ENCODE assay signal across 9 cellular contexts in the genomic region with DNA sequence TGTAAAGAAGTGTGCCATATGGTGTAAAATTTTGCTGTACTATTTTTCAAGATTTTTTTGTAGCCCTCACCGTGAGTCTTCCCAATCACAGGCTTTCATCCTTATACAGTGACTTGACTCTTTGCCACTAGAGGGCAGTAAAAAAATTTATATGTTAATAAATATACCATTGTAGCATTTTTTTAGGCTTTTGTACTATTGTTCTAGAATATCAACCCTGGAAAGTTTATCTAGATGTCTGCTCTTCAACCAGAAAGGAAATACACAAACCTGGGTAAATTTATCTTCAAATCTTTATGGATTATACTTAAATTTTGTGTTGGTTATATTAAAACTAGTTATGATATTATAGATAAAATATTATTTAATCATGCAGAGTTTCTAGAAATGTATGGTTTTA.
DNase-seq lines count a peak whose midpoint lies in the region; ATAC-seq and TF ChIP-seq lines count a peak whose summit lies in the region.
"Had no signal": no experiment of that assay in that cellular context is flagged by ENCODE, and none has a peak within 500 bp of the region (broad histone marks: within the 10 kb centered on the region; RNA-seq: fewer than 3 reads in every experiment).

No MANE protein-coding gene starts in this region.

- TF ChIP-seq CTCF in LNCAP (IDR thresholded peaks at IDR 0.05) (peak; percentile 52), RWPE2 (IDR thresholded peaks at IDR 0.05; ENCODE audit: poor library complexity, severe bottlenecking) (peak; percentile 83), fibroblast of lung (conservative IDR thresholded peaks at IDR 0.05 in 1 of 2, IDR thresholded peaks at IDR 0.05 in 1 of 2; ENCODE audit: low read depth in 1 of 2, low read length in 2 of 2) (peak; percentile 43 to 61), retinal pigment epithelial cell (conservative IDR thresholded peaks at IDR 0.05; ENCODE audit: low read depth, low read length) (peak; percentile 62)

- no peaks in the 10 kb centered on the region for H3K27me3 ChIP-seq in RWPE2 (ENCODE audit: insufficient read depth, poor library complexity, severe bottlenecking)
- H3K27me3 ChIP-seq in fibroblast of lung (ENCODE audit: control insufficient read depth, insufficient read depth, low read length): no peaks in the 10 kb centered on the region
- H3K27me3 ChIP-seq: SJCRH30 had no signal

- H3K36me3 ChIP-seq in RWPE2 (ENCODE audit: low read depth): no peaks in the 10 kb centered on the region
- no peaks in the 10 kb centered on the region for H3K36me3 ChIP-seq in fibroblast of lung (ENCODE audit: control insufficient read depth, insufficient read depth, low read length)
- H3K36me3 ChIP-seq: SJCRH30 had no signal

- DNase-seq in DMS 273 treated with DMSO at 0.1 percent for 48 hours (lab: John Stamatoyannopoulos, UW) (peak; percentile 8), RWPE2 (ENCODE audit: low spot score) (no peak), fibroblast of lung (ENCODE audit: low read depth in 2 of 2) (peak; percentile 28 to 73), retinal pigment epithelial cell (ENCODE audit: low read depth) (peak; percentile 3), Ammon's horn (ENCODE audit: low spot score) (no peak)
- no peak for DNase-seq in activated CD4-positive, alpha-beta T cell treated with anti-CD3 and anti-CD28 coated beads for 48 hours

- no peak overlapping the region for H2AFZ ChIP-seq in fibroblast of lung (ENCODE audit: low read length)

- peaks cover 7% of the 10 kb centered on the region for H3K4me1 ChIP-seq in RWPE2 (ENCODE audit: insufficient read depth, poor library complexity, severe bottlenecking)
- no peaks in the 10 kb centered on the region for H3K4me1 ChIP-seq in fibroblast of lung (ENCODE audit: control insufficient read depth, extremely low read depth, insufficient read depth, low read length)
- H3K4me1 ChIP-seq: SJCRH30 had no signal

- H3K4me3 ChIP-seq in RWPE2 (ENCODE audit: severe bottlenecking): no peak overlapping the region
- H3K4me3 ChIP-seq in fibroblast of lung (replicated peaks in 1 of 4; ENCODE audit: control extremely low read depth in 1 of 4, insufficient read depth in 1 of 4, low read depth in 3 of 4, low read length in 4 of 4): no peak overlapping the region
- H3K4me3 ChIP-seq in retinal pigment epithelial cell (ENCODE audit: low read length): no peak overlapping the region
- H3K4me3 ChIP-seq: SJCRH30 had no signal

- H4K20me1 ChIP-seq in fibroblast of lung (ENCODE audit: control insufficient read depth, extremely low read depth, insufficient read depth, low read length): no peaks in the 10 kb centered on the region

- no peaks in the 10 kb centered on the region for H3K79me2 ChIP-seq in fibroblast of lung (ENCODE audit: control insufficient read depth, insufficient read depth, low read length)

- H3K27ac ChIP-seq in RWPE2 (ENCODE audit: poor library complexity, severe bottlenecking) (no peak overlapping the region), fibroblast of lung (ENCODE audit: insufficient read depth, low read length) (no peak overlapping the region)
- H3K27ac ChIP-seq: SJCRH30 had no signal

- no peak overlapping the region for H3K4me2 ChIP-seq in fibroblast of lung (ENCODE audit: extremely low read depth, insufficient read depth, low read length)

- no peak overlapping the region for H3K9ac ChIP-seq in fibroblast of lung (ENCODE audit: insufficient read depth, low read length)

- ATAC-seq in GM21515 (IDR thresholded peaks at IDR 0.05; ENCODE audit: unreplicated experiment): peak; percentile 81
- peak; percentile 65; the same call in 1 of the 3 replicates for ATAC-seq in RWPE2 (ENCODE audit: low read depth)

- H3K9me3 ChIP-seq in RWPE2 (ENCODE audit: severe bottlenecking) (no peaks in the 10 kb centered on the region), fibroblast of lung (ENCODE audit: control insufficient read depth, insufficient read depth, low read depth, low read length) (no peaks in the 10 kb centered on the region)
- H3K9me3 ChIP-seq: SJCRH30 had no signal

Comparison
In these comparisons a context has a peak if more than half of its experiments do, and no peak if none do; other contexts are left out.
1. DNase-seq: peak in DMS 273 treated with DMSO at 0.1 percent for 48 hours (single experiment), fibroblast of lung (2 of 2) and retinal pigment epithelial cell (single experiment); none in RWPE2 (single experiment), activated CD4-positive, alpha-beta T cell treated with anti-CD3 and anti-CD28 coated beads for 48 hours (single experiment) and Ammon's horn (single experiment).
2. Peak in every context shown above with its lines, with median percentiles within 50 percentile points of each other: CTCF ChIP-seq.